11 cellular contexts compared by ENCODE assay signal in genomic region chr5:94702729-94703128, GRCh38.
A peak's percentile ranks its signal among the peaks of the same experiment; 100 is the strongest.
DNase-seq lines count a peak whose midpoint lies in the region; ATAC-seq and TF ChIP-seq lines count a peak whose summit lies in the region.
"Had no signal": no experiment of that assay in that cellular context is flagged by ENCODE, and none has a peak within 500 bp of the region (broad histone marks: within the 10 kb centered on the region; RNA-seq: fewer than 3 reads in every experiment).

No MANE protein-coding gene starts in this region.

- no peak for TF ChIP-seq EP300 in SK-N-SH (IDR thresholded peaks at IDR 0.05; ENCODE audit: borderline replicate concordance in 1 of 2, low read depth in 1 of 2, low read length in 1 of 2)

- ATAC-seq in GM18858 (IDR thresholded peaks at IDR 0.05; ENCODE audit: unreplicated experiment) (peak; percentile 58), GM21390 (IDR thresholded peaks at IDR 0.05; ENCODE audit: unreplicated experiment) (peak; percentile 66), HG03066 (IDR thresholded peaks at IDR 0.05; ENCODE audit: low read depth, unreplicated experiment) (peak; percentile 52)

- 96% methylated on average over 1 of the region's 1 CpG for WGBS in SK-N-SH (ENCODE audit: low lambda C conversion rate)

- H3K4me3 ChIP-seq in OCI-LY7 (ENCODE audit: low read depth, low read length, poor library complexity, severe bottlenecking), result no peak overlapping the region
- H3K4me3 ChIP-seq in SK-N-SH (ENCODE audit: low read depth in 2 of 2, low read length in 1 of 2), result no peak overlapping the region
- H3K4me3 ChIP-seq: spleen had no signal

- peak; percentile 75 for DNase-seq in OCI-LY7 (ENCODE audit: low spot score)
- DNase-seq in stimulated activated CD4-positive, alpha-beta T cell treated with anti-CD3 and anti-CD28 coated beads, Interleukin-15, amount 100 ng/mL, for 24 hours, result no peak
- DNase-seq in AG08395 (ENCODE audit: low spot score), result no peak
- DNase-seq in SK-N-SH, result no peak
- DNase-seq: activated CD4-positive, alpha-beta T cell treated with anti-CD3 and anti-CD28 coated beads for 48 hours; activated naive CD4-positive, alpha-beta T cell; NCI-H226; spleen had no signal

- TF ChIP-seq RAD21 in SK-N-SH (IDR thresholded peaks at IDR 0.05; ENCODE audit: low read length), result no peak

- H3K9me2 ChIP-seq in OCI-LY7 (ENCODE audit: insufficient read depth, low read length), result no peaks in the 10 kb centered on the region
- no peaks in the 10 kb centered on the region for H3K9me2 ChIP-seq in SK-N-SH

- POLR2A ChIA-PET in OCI-LY7 (lab: Charles Lee) (interaction anchor here (0.5 to 1.1 kb wide), 4 partner anchors 20 to 746 kb away, joined by 3 to 8 read pairs (median 3); no protein-coding TSS in a partner anchor), SK-N-SH (lab: Yijun Ruan, JAX) (no interaction called here)

- no peak overlapping the region for H3K9ac ChIP-seq in SK-N-SH

- CTCF ChIA-PET in OCI-LY7 (lab: Charles Lee; ENCODE audit: unreplicated experiment), result interaction anchor here (0.9 kb wide), 1 partner anchor 35 kb away, joined by 4 read pairs; no protein-coding TSS in a partner anchor
- CTCF ChIA-PET in SK-N-SH (lab: Yijun Ruan, JAX), result interaction anchor here (3.3 kb wide), 1 partner anchor 10 kb away, joined by 12 read pairs; no protein-coding TSS in a partner anchor

- H3K36me3 ChIP-seq in OCI-LY7 (ENCODE audit: insufficient read depth, low read length), result 0 out of 2 replicates have a peak, but pooled peaks cover 2% of the 10 kb centered on the region
- peaks cover 0 to 21% of the 10 kb centered on the region in 2 experiments for H3K36me3 ChIP-seq in SK-N-SH (replicated peaks in 1 of 2; ENCODE audit: control insufficient read depth in 1 of 2, insufficient read depth in 2 of 2, low read length in 1 of 2)

- BruUV-seq in OCI-LY7 (replicated peaks; lab: Mats Ljungman, UMichigan), result no TSS peak

- intact Hi-C loops in OCI-LY7 (cut with micrococcal nuclease; ENCODE audit: unreplicated experiment), result loop anchor here (5.0 kb wide), 1 partner anchor 85 kb away; the partner anchor contains the start of genes KIAA0825 and SLF1

- no peaks in the 10 kb centered on the region for H3F3A ChIP-seq in SK-N-SH (replicated peaks; ENCODE audit: insufficient read depth)

- H3K4me2 ChIP-seq in OCI-LY7 (ENCODE audit: low read length) (peak overlapping the region; percentile 13; the same call in 1 of the 2 replicates), SK-N-SH (no peak overlapping the region)

- H3K27ac ChIP-seq in OCI-LY7 (ENCODE audit: low read depth, low read length, poor library complexity, severe bottlenecking) (no peak overlapping the region), SK-N-SH (ENCODE audit: low read depth in 2 of 2, low read length in 1 of 2) (no peak overlapping the region)
- H3K27ac ChIP-seq: spleen had no signal

- H4K20me1 ChIP-seq in OCI-LY7 (ENCODE audit: insufficient read depth, low read length) (no peaks in the 10 kb centered on the region; the same call in 1 of the 2 replicates), SK-N-SH (ENCODE audit: insufficient read depth) (no peaks in the 10 kb centered on the region)

- no peaks in the 10 kb centered on the region for H3K27me3 ChIP-seq in SK-N-SH (ENCODE audit: insufficient read depth)
- H3K27me3 ChIP-seq: spleen had no signal

- TF ChIP-seq CTCF in OCI-LY7 (conservative IDR thresholded peaks at IDR 0.05; ENCODE audit: low read length) (no peak), SK-N-SH (IDR thresholded peaks at IDR 0.05) (no peak)

- no peaks in the 10 kb centered on the region for H3K9me3 ChIP-seq in OCI-LY7 (ENCODE audit: low read length)
- no peaks in the 10 kb centered on the region for H3K9me3 ChIP-seq in SK-N-SH
- H3K9me3 ChIP-seq: spleen had no signal

- H3K4me1 ChIP-seq in OCI-LY7 (ENCODE audit: insufficient read depth, low read length, poor library complexity, severe bottlenecking) (peaks cover 23% of the 10 kb centered on the region), SK-N-SH (ENCODE audit: control insufficient read depth in 1 of 2, insufficient read depth in 2 of 2, low read depth in 1 of 2, low read length in 1 of 2) (peaks cover 0 to 3% of the 10 kb centered on the region in 2 experiments; a peak in 3 of 4 replicates)
- H3K4me1 ChIP-seq: spleen had no signal

- no peak overlapping the region for H2AFZ ChIP-seq in OCI-LY7 (ENCODE audit: low read length)
- no peak overlapping the region for H2AFZ ChIP-seq in SK-N-SH (ENCODE audit: low read depth)

- H3K79me2 ChIP-seq in OCI-LY7 (ENCODE audit: insufficient read depth, low read depth, low read length) (no peaks in the 10 kb centered on the region), SK-N-SH (ENCODE audit: insufficient read depth) (no peaks in the 10 kb centered on the region)

TF ChIP-seq in SK-N-SH, 30 proteins besides CTCF, POLR2A, EP300 and RAD21 (continues in another document):
- TF ChIP-seq SMC3 (IDR thresholded peaks at IDR 0.05; ENCODE audit: low read depth, low read length) (no peak), JUND (IDR thresholded peaks at IDR 0.05) (no peak), RFX5 (IDR thresholded peaks at IDR 0.05; ENCODE audit: low read length) (no peak), RCOR1 (IDR thresholded peaks at IDR 0.05; ENCODE audit: low read length) (no peak), REST (IDR thresholded peaks at IDR 0.05; ENCODE audit: low read depth, low read length) (no peak), NRF1 (IDR thresholded peaks at IDR 0.05; ENCODE audit: low read depth, low read length) (no peak), GATA2 (CRISPR knock-in tag; IDR thresholded peaks at IDR 0.05) (no peak), USF1 (IDR thresholded peaks at IDR 0.05; ENCODE audit: borderline replicate concordance, low read depth) (no peak), ZBTB33 (IDR thresholded peaks at IDR 0.05; ENCODE audit: borderline replicate concordance, low read depth) (no peak), FOSL2 (IDR thresholded peaks at IDR 0.05; ENCODE audit: borderline replicate concordance, low read depth) (no peak), TCF12 (IDR thresholded peaks at IDR 0.05) (no peak), USF2 (IDR thresholded peaks at IDR 0.05; ENCODE audit: borderline replicate concordance, low read depth, low read length) (no peak), TAF1 (IDR thresholded peaks at IDR 0.05; ENCODE audit: borderline replicate concordance, low read depth, low read length) (no peak)
